Comparison of ENCODE assay signal across 13 cellular contexts in genomic region chr22:30251661-30252226, GRCh38. TPM values are rescaled to one million over a fixed set of nuclear protein-coding genes. Genes with fewer than 3 reads are reported as not detected.
DNase-seq lines count a peak whose midpoint lies in the region; ATAC-seq and TF ChIP-seq lines count a peak whose summit lies in the region.
"Had no signal": no experiment of that assay in that cellular context is flagged by ENCODE, and none has a peak within 500 bp of the region (broad histone marks: within the 10 kb centered on the region; RNA-seq: fewer than 3 reads in every experiment).

No MANE protein-coding gene starts in this region.

- TF ChIP-seq POLR2A in esophagus squamous epithelium (IDR thresholded peaks at IDR 0.05) = no peak

- H3K4me3 ChIP-seq in HEK293 (ENCODE audit: low read depth, low read length) (no peak overlapping the region), right cardiac atrium (ENCODE audit: low read length) (no peak overlapping the region), esophagus squamous epithelium (no peak overlapping the region)
- H3K4me3 ChIP-seq: thoracic aorta had no signal

- no peaks in the 10 kb centered on the region for H3K9me3 Mint-ChIP-seq in activated naive CD4-positive, alpha-beta T cell treated with anti-CD3 and anti-CD28 coated beads, Interleukin-2, amount 50 U/mL, for 72 hours
- H3K9me3 Mint-ChIP-seq: CD8-positive, alpha-beta T cell; dendritic cell treated with granulocyte-macrophage colony-stimulating factor and Interleukin-4, amounts not matched to agents 40 ng/mL and 50 ng/mL, for 4 days; memory B cell had no signal

- H3K9me3 ChIP-seq in HEK293 (ENCODE audit: control insufficient read depth, insufficient read depth, low read depth, low read length) (no peaks in the 10 kb centered on the region), right cardiac atrium (ENCODE audit: control insufficient read depth, low read length) (no peaks in the 10 kb centered on the region), esophagus squamous epithelium (no peaks in the 10 kb centered on the region)
- H3K9me3 ChIP-seq: thoracic aorta had no signal

- in situ Hi-C loops in ACHN (cut with HindIII; ENCODE audit: low pct_ligation_motif_present, low pct_unique_long_range_greater_than_20kb, low sequenced_read_pairs) = no loop called here

- ATAC-seq in right cardiac atrium = no peak
- ATAC-seq in HG03520 (IDR thresholded peaks at IDR 0.05; ENCODE audit: unreplicated experiment) = no peak
- no peak for ATAC-seq in activated naive CD4-positive, alpha-beta T cell treated with anti-CD3 and anti-CD28 coated beads, Interleukin-2, amount 50 U/mL, for 72 hours
- ATAC-seq: CD8-positive, alpha-beta T cell had no signal

- POLR2A ChIA-PET in HEK293 (lab: Yijun Ruan, JAX) = interaction anchor here (0.6 kb wide), 1 partner anchor 172 kb away, joined by 4 read pairs; no protein-coding TSS in a partner anchor

- CTCF ChIA-PET in HEK293 (lab: Yijun Ruan, JAX) = interaction anchor here (0.6 to 3.1 kb wide), 6 partner anchors 37 to 668 kb away, joined by 3 to 16 read pairs (median 4); no protein-coding TSS in a partner anchor

- H3K27ac Mint-ChIP-seq in activated naive CD4-positive, alpha-beta T cell treated with anti-CD3 and anti-CD28 coated beads, Interleukin-2, amount 50 U/mL, for 72 hours = no peak overlapping the region
- H3K27ac Mint-ChIP-seq: CD8-positive, alpha-beta T cell; dendritic cell treated with granulocyte-macrophage colony-stimulating factor and Interleukin-4, amounts not matched to agents 40 ng/mL and 50 ng/mL, for 4 days; memory B cell had no signal

- intact Hi-C loops in right cardiac atrium (cut with DNase I) = loop anchor here in 1 of 4 donors (5.0 kb wide), 1 partner anchor 139 kb away; no protein-coding TSS in a partner anchor
- intact Hi-C loops in esophagus squamous epithelium (cut with DNase I) = loop anchor here (5.0 kb wide), 1 partner anchor 139 kb away; no protein-coding TSS in a partner anchor

- no peak overlapping the region for H3K27ac ChIP-seq in HEK293 (ENCODE audit: extremely low read depth, low read depth, low read length)
- no peak overlapping the region for H3K27ac ChIP-seq in right cardiac atrium (ENCODE audit: low read length)
- peak overlapping the region in 1 of 4 donors; percentile 68 for H3K27ac ChIP-seq in esophagus squamous epithelium
- H3K27ac ChIP-seq: thoracic aorta, WERI-Rb-1 had no signal

- no peaks in the 10 kb centered on the region; the same call in 1 of the 2 replicates for H3K4me1 ChIP-seq in HEK293 (ENCODE audit: control insufficient read depth, insufficient read depth, low read length)
- no peaks in the 10 kb centered on the region for H3K4me1 ChIP-seq in right cardiac atrium (ENCODE audit: control insufficient read depth, insufficient read depth, low read length)
- peaks cover 31 to 83% (median 31%) of the 10 kb centered on the region in 3 donors for H3K4me1 ChIP-seq in esophagus squamous epithelium

- H3K36me3 ChIP-seq in HEK293 (ENCODE audit: control insufficient read depth in 2 of 2, insufficient read depth in 1 of 2, low read length in 2 of 2) (no peaks in the 10 kb centered on the region), esophagus squamous epithelium (no peaks in the 10 kb centered on the region)
- H3K36me3 ChIP-seq: thoracic aorta, WERI-Rb-1 had no signal

- peaks cover 0 to 2% of the 10 kb centered on the region in 2 donors for H3K36me3 Mint-ChIP-seq in activated naive CD4-positive, alpha-beta T cell treated with anti-CD3 and anti-CD28 coated beads, Interleukin-2, amount 50 U/mL, for 72 hours
- H3K36me3 Mint-ChIP-seq: CD8-positive, alpha-beta T cell; memory B cell had no signal

- WGBS in right cardiac atrium = 49% methylated on average over 11 of the region's 11 CpGs
- WGBS in esophagus squamous epithelium, 2 donors = 38 to 48% methylated on average over 10 to 11 of the region's 11 CpGs

- TF ChIP-seq CTCF in HEK293 (tag by site-specific recombination; IDR thresholded peaks at IDR 0.05) = no peak
- TF ChIP-seq CTCF in esophagus squamous epithelium (IDR thresholded peaks at IDR 0.05) = no peak

- H3K27me3 ChIP-seq in right cardiac atrium (ENCODE audit: control insufficient read depth, insufficient read depth) (no peaks in the 10 kb centered on the region), esophagus squamous epithelium (peaks cover 0 to 31% (median 0%) of the 10 kb centered on the region in 4 donors)

- peak; percentile 53 for DNase-seq in ACHN
- DNase-seq in T1000 (lab: John Stamatoyannopoulos, UW) = peak; percentile 38
- DNase-seq in right cardiac atrium = peak in 2 of 3 donors; percentile 60 to 62
- DNase-seq in MV-4-11 (lab: John Stamatoyannopoulos, UW) = no peak
- no peak for DNase-seq in esophagus squamous epithelium (lab: John Stamatoyannopoulos, UW)
- DNase-seq in activated naive CD4-positive, alpha-beta T cell treated with anti-CD3 and anti-CD28 coated beads, Interleukin-2, amount 50 U/mL, for 72 hours (ENCODE audit: low spot score in 2 of 2) = no peak
- DNase-seq: CD8-positive, alpha-beta T cell; WERI-Rb-1 had no signal

TF ChIP-seq in HEK293, 187 proteins besides CTCF, POLR2A, EP300 and RAD21:
- TF ChIP-seq GLIS1 (tag by site-specific recombination; IDR thresholded peaks at IDR 0.05) (peak; percentile 56), ZBTB10 (tag by site-specific recombination; IDR thresholded peaks at IDR 0.05) (no peak), GLIS2 (tag by site-specific recombination; IDR thresholded peaks at IDR 0.05) (peak; percentile 14; the same call in 1 of the 2 replicates), OSR2 (tag by site-specific recombination; IDR thresholded peaks at IDR 0.05) (peak; percentile 38; the same call in 1 of the 2 replicates), ZBTB1 (tag by site-specific recombination; IDR thresholded peaks at IDR 0.05) (no peak)

RNA-seq across cellular contexts. Expression of gene LIF, which starts 5.2 kb away (rescaled TPM):
- total RNA-seq in right cardiac atrium = 1 to 10 TPM in 1 of 4 donors, under 1 TPM in 3; 0.09 to 3.7 (median 0.43) TPM
- 0.54 TPM for polyA plus RNA-seq in right cardiac atrium
- total RNA-seq in esophagus squamous epithelium = under 1 TPM; 0.08 to 0.76 (median 0.10) TPM
- 100 to 1,000 TPM in 1 of 2 donors, 10 to 100 TPM in 1; 68.9 to 522 TPM for total RNA-seq in activated naive CD4-positive, alpha-beta T cell treated with anti-CD3 and anti-CD28 coated beads, Interleukin-2, amount 50 U/mL, for 72 hours

RNA-seq across cellular contexts. Expression of gene OSM, which starts 14.9 kb away (rescaled TPM):
- total RNA-seq in right cardiac atrium = 1 to 10 TPM in 1 of 4 donors, under 1 TPM in 3; 0.17 to 1.5 (median 0.26) TPM
- 0.81 TPM for polyA plus RNA-seq in right cardiac atrium
- 1 to 10 TPM in 1 of 4 donors, under 1 TPM in 2, not detected in 1; 0.19 to 5.7 (median 0.19) TPM for total RNA-seq in esophagus squamous epithelium
- 10 to 100 TPM; 16.1 to 40.4 TPM for total RNA-seq in activated naive CD4-positive, alpha-beta T cell treated with anti-CD3 and anti-CD28 coated beads, Interleukin-2, amount 50 U/mL, for 72 hours

RNA-seq across cellular contexts. Expression of gene CASTOR1, which starts 37.6 kb away (rescaled TPM):
- total RNA-seq in right cardiac atrium (1 to 10 TPM; 7.0 to 9.0 (median 7.4) TPM), esophagus squamous epithelium (10 to 100 TPM; 18.9 to 76.4 (median 40.7) TPM)
- 6.4 TPM for polyA plus RNA-seq in right cardiac atrium
- total RNA-seq in activated naive CD4-positive, alpha-beta T cell treated with anti-CD3 and anti-CD28 coated beads, Interleukin-2, amount 50 U/mL, for 72 hours = 1 to 10 TPM; 6.3 to 7.5 TPM

Comparison
In these comparisons a context has a peak if more than half of its experiments do, and no peak if none do; other contexts are left out.
1. DNase-seq: peak in ACHN (single experiment), T1000 (single experiment) and right cardiac atrium (2 of 3); none in MV-4-11 (single experiment), esophagus squamous epithelium (single experiment) and activated naive CD4-positive, alpha-beta T cell treated with anti-CD3 and anti-CD28 coated beads, Interleukin-2, amount 50 U/mL, for 72 hours (0 of 2).
2. RNA of gene LIF, which starts 5.2 kb away (total RNA-seq): 68.9 to 522 TPM in activated naive CD4-positive, alpha-beta T cell treated with anti-CD3 and anti-CD28 coated beads, Interleukin-2, amount 50 U/mL, for 72 hours; 0.09 to 3.7 TPM in right cardiac atrium and 0.08 to 0.76 TPM in esophagus squamous epithelium; every median in the first group is over 10 times any median in the second.